Comparison of ENCODE assay signal across 9 cellular contexts in genomic region chr17:40095944-40096791, GRCh38. TPM values are rescaled to one million over a fixed set of nuclear protein-coding genes. Genes with fewer than 3 reads are reported as not detected.
DNase-seq lines count a peak whose midpoint lies in the region; ATAC-seq and TF ChIP-seq lines count a peak whose summit lies in the region.
"Had no signal": no experiment of that assay in that cellular context is flagged by ENCODE, and none has a peak within 500 bp of the region (broad histone marks: within the 10 kb centered on the region; RNA-seq: fewer than 3 reads in every experiment).

No MANE protein-coding gene starts in this region.

- no peaks in the 10 kb centered on the region for H3K9me2 ChIP-seq in SK-N-SH

- POLR2A ChIA-PET in SK-N-SH (lab: Yijun Ruan, JAX): no interaction called here

- intact Hi-C loops in Right ventricle myocardium superior (cut with DNase I): no loop called here

- no peak overlapping the region for H3K27ac ChIP-seq in SK-N-SH (ENCODE audit: low read depth in 2 of 2, low read length in 1 of 2)
- H3K27ac ChIP-seq: VCaP had no signal

- TF ChIP-seq CTCF in SK-N-SH (IDR thresholded peaks at IDR 0.05): no peak

- peaks cover 14% of the 10 kb centered on the region for H3F3A ChIP-seq in SK-N-SH (replicated peaks; ENCODE audit: insufficient read depth)

- no peaks in the 10 kb centered on the region for H3K27me3 ChIP-seq in SK-N-SH (ENCODE audit: insufficient read depth)

- H3K9me3 ChIP-seq in SK-N-SH: no peaks in the 10 kb centered on the region

- ATAC-seq in HG03280 (IDR thresholded peaks at IDR 0.05; ENCODE audit: unreplicated experiment): peak; percentile 41
- no peak for ATAC-seq in Right ventricle myocardium superior (ENCODE audit: poor library complexity)

- no peak overlapping the region for H2AFZ ChIP-seq in SK-N-SH (ENCODE audit: low read depth)

- H4K20me1 ChIP-seq in SK-N-SH (ENCODE audit: insufficient read depth): 0 out of 2 replicates have a peak, but pooled peaks cover 5% of the 10 kb centered on the region

- no peak for TF ChIP-seq EP300 in SK-N-SH (IDR thresholded peaks at IDR 0.05; ENCODE audit: borderline replicate concordance in 1 of 2, low read depth in 1 of 2, low read length in 1 of 2)

- H3K36me3 ChIP-seq in SK-N-SH (replicated peaks in 1 of 2; ENCODE audit: control insufficient read depth in 1 of 2, insufficient read depth in 2 of 2, low read length in 1 of 2): peaks cover 32 to 36% of the 10 kb centered on the region in 2 experiments

- H3K9ac ChIP-seq in SK-N-SH: no peak overlapping the region

- no peak overlapping the region for H3K4me3 ChIP-seq in SK-N-SH (ENCODE audit: low read depth in 2 of 2, low read length in 1 of 2)

- no peak overlapping the region for H3K4me2 ChIP-seq in SK-N-SH

- peaks cover 31% of the 10 kb centered on the region for H3K79me2 ChIP-seq in SK-N-SH (ENCODE audit: insufficient read depth)

- TF ChIP-seq RAD21 in SK-N-SH (IDR thresholded peaks at IDR 0.05; ENCODE audit: low read length): no peak

- CTCF ChIA-PET in SK-N-SH (lab: Yijun Ruan, JAX): interaction anchor here (1.1 to 12.5 kb wide), 5 partner anchors 10 to 57 kb away, joined by 3 to 98 read pairs (median 5); no protein-coding TSS in a partner anchor

- peak; percentile 98 for DNase-seq in GM19240 (ENCODE audit: insufficient read length, low spot score)
- DNase-seq in activated CD8-positive, alpha-beta memory T cell treated with anti-CD3 and anti-CD28 coated beads for 4 hours (ENCODE audit: low read depth in 2 of 2): peak; percentile 56 to 78
- DNase-seq in Right ventricle myocardium superior: peak; percentile 72
- peak in 2 of 3 experiments; percentile 57 to 61 for DNase-seq in stimulated activated CD4-positive, alpha-beta T cell treated with anti-CD3 and anti-CD28 coated beads, TNF-alpha, amount 100 ng/mL, for 4 hours (ENCODE audit: low read depth in 3 of 3)
- DNase-seq in NCI-H510A treated with DMSO at 0.1 percent for 48 hours (lab: John Stamatoyannopoulos, UW): no peak
- DNase-seq in NCI-H1105 treated with DMSO at 0.1 percent for 48 hours (lab: John Stamatoyannopoulos, UW): no peak
- DNase-seq in SK-N-SH: no peak

- 92% methylated on average over 15 of the region's 23 CpGs for whole genome bisulfite sequencing in SK-N-SH (ENCODE audit: low lambda C conversion rate)

- H3K4me1 ChIP-seq in SK-N-SH (ENCODE audit: control insufficient read depth in 1 of 2, insufficient read depth in 2 of 2, low read depth in 1 of 2, low read length in 1 of 2): peaks cover 7 to 26% of the 10 kb centered on the region in 2 experiments; a peak in 1 of 4 replicates

TF ChIP-seq in SK-N-SH, 30 proteins besides CTCF, POLR2A, EP300 and RAD21 (continues in another document):
- no peak for TF ChIP-seq TAF1 (IDR thresholded peaks at IDR 0.05; ENCODE audit: borderline replicate concordance, low read depth, low read length)
- TF ChIP-seq REST (IDR thresholded peaks at IDR 0.05; ENCODE audit: low read depth, low read length): no peak
- no peak for TF ChIP-seq GABPA (IDR thresholded peaks at IDR 0.05; ENCODE audit: low read depth)
- no peak for TF ChIP-seq RFX5 (IDR thresholded peaks at IDR 0.05; ENCODE audit: low read length)
- no peak for TF ChIP-seq RXRA (IDR thresholded peaks at IDR 0.05; ENCODE audit: borderline replicate concordance, low read depth)
- no peak for TF ChIP-seq NFIC (IDR thresholded peaks at IDR 0.05; ENCODE audit: borderline replicate concordance)
- TF ChIP-seq ZBTB33 (IDR thresholded peaks at IDR 0.05; ENCODE audit: borderline replicate concordance, low read depth): no peak
- TF ChIP-seq RCOR1 (IDR thresholded peaks at IDR 0.05; ENCODE audit: low read length): no peak
- no peak for TF ChIP-seq MAX (IDR thresholded peaks at IDR 0.05; ENCODE audit: low read depth)
- TF ChIP-seq FOSL2 (IDR thresholded peaks at IDR 0.05; ENCODE audit: borderline replicate concordance, low read depth): no peak
- TF ChIP-seq SMC3 (IDR thresholded peaks at IDR 0.05; ENCODE audit: low read depth, low read length): no peak
- TF ChIP-seq GATA2 (CRISPR knock-in tag; IDR thresholded peaks at IDR 0.05): no peak
- no peak for TF ChIP-seq IRF3 (IDR thresholded peaks at IDR 0.05; ENCODE audit: low read depth, low read length)
- TF ChIP-seq ELF1 (IDR thresholded peaks at IDR 0.05): no peak
- no peak for TF ChIP-seq FOXJ3 (CRISPR knock-in tag; IDR thresholded peaks at IDR 0.05)
- no peak for TF ChIP-seq CHD2 (IDR thresholded peaks at IDR 0.05; ENCODE audit: low read length, partially characterized antibody)

RNA-seq across cellular contexts. Expression of gene NR1D1, which starts 4.2 kb away (rescaled TPM):
- total RNA-seq in Right ventricle myocardium superior: 21.1 TPM
- 2.1 and 6.5 TPM in 2 replicates for polyA plus RNA-seq in SK-N-SH (2012; rRNA removed)
- polyA plus RNA-seq in SK-N-SH (2012; cell fraction: cytosol; rRNA removed): 3.9 and 6.0 TPM in 2 replicates
- 16.9 and 17.9 TPM in 2 replicates for polyA plus RNA-seq in SK-N-SH (2012; cell fraction: nucleus; rRNA removed)

RNA-seq across cellular contexts. Expression of gene MSL1, which starts 25.6 kb away (rescaled TPM):
- total RNA-seq in Right ventricle myocardium superior: 46.8 TPM
- polyA plus RNA-seq in SK-N-SH (2012; rRNA removed): 30.2 and 39.8 TPM in 2 replicates
- polyA plus RNA-seq in SK-N-SH (2012; cell fraction: cytosol; rRNA removed): 32.5 and 37.5 TPM in 2 replicates
- 55.2 and 97.3 TPM in 2 replicates for polyA plus RNA-seq in SK-N-SH (2012; cell fraction: nucleus; rRNA removed)

RNA-seq across cellular contexts. Expression of gene THRA, which starts 33.4 kb away (rescaled TPM):
- total RNA-seq in Right ventricle myocardium superior: 80.0 TPM
- polyA plus RNA-seq in SK-N-SH (2012; rRNA removed): 20.1 and 23.1 TPM in 2 replicates
- polyA plus RNA-seq in SK-N-SH (2012; cell fraction: cytosol; rRNA removed): 13.0 and 18.1 TPM in 2 replicates
- polyA plus RNA-seq in SK-N-SH (2012; cell fraction: nucleus; rRNA removed): 13.7 and 14.4 TPM in 2 replicates

RNA-seq across cellular contexts. Expression of gene MED24, which starts 42.0 kb away (rescaled TPM):
- total RNA-seq in Right ventricle myocardium superior: 54.0 TPM
- polyA plus RNA-seq in SK-N-SH (2012; rRNA removed): 62.8 and 64.5 TPM in 2 replicates
- polyA plus RNA-seq in SK-N-SH (2012; cell fraction: cytosol; rRNA removed): 32.9 and 39.9 TPM in 2 replicates
- polyA plus RNA-seq in SK-N-SH (2012; cell fraction: nucleus; rRNA removed): 178 and 231 TPM in 2 replicates

RNA-seq across cellular contexts. Expression of gene CASC3, which starts 44.2 kb away (rescaled TPM):
- total RNA-seq in Right ventricle myocardium superior: 45.9 TPM
- polyA plus RNA-seq in SK-N-SH (2012; rRNA removed): 28.0 and 30.4 TPM in 2 replicates
- 20.8 and 21.3 TPM in 2 replicates for polyA plus RNA-seq in SK-N-SH (2012; cell fraction: cytosol; rRNA removed)
- polyA plus RNA-seq in SK-N-SH (2012; cell fraction: nucleus; rRNA removed): 74.7 and 122 TPM in 2 replicates

Comparison
In these comparisons a context has a peak if more than half of its experiments do, and no peak if none do; other contexts are left out.
1. DNase-seq: peak in GM19240 (single experiment), activated CD8-positive, alpha-beta memory T cell treated with anti-CD3 and anti-CD28 coated beads for 4 hours (2 of 2), Right ventricle myocardium superior (single experiment) and stimulated activated CD4-positive, alpha-beta T cell treated with anti-CD3 and anti-CD28 coated beads, TNF-alpha, amount 100 ng/mL, for 4 hours (2 of 3); none in NCI-H510A treated with DMSO at 0.1 percent for 48 hours (single experiment), NCI-H1105 treated with DMSO at 0.1 percent for 48 hours (single experiment) and SK-N-SH (single experiment).